Comparison of ENCODE assay signal across 7 cellular contexts in the genomic region with DNA sequence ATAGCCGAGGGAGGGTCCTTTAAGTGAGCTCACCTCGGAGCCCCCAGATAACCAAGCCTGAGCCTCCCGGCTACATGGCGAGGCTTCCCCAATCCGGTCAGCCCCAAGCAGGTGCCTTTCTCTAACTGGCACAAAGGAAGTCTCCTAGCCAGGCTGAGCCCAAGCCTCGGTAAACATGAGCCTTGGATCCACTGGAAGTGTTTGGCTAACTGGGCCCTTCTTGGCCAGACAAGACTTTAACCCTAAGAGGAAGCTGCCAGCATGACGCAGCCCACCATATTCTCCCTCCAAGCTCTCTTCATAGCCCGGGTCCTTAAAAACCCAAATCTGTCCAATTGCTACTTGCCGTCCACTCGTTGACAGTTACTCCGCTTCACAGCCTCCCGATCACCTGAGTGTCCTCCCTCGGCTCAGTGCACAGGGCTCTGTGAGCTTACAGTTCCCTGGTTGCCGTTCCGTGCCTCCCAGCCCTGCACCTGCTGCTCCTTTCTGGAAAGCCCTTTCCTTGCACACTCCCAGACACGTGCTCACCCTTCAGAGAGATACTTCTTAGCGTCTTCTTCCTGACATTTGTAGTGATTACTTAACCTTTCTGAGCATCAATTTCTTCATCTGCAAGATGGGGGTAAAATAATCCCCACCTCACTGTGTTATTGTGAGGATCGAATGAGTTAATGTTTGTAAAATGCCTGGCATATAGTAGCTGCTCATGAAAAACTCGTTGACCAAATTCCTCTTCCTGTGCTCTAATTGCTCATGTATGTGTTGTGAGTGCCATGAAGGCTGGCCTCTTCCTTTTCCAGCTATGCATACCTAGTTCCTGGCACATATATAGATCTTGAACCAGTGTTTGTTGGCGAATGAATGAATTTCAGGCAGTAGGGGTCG. TPM values are rescaled to one million over a fixed set of nuclear protein-coding genes. Genes with fewer than 3 reads are reported as not detected.
DNase-seq lines count a peak whose midpoint lies in the region; ATAC-seq and TF ChIP-seq lines count a peak whose summit lies in the region.

No MANE protein-coding gene starts in this region.

- peaks cover 26% of the 10 kb centered on the region for H3K4me1 Mint-ChIP-seq in GM23338

- DNase-seq in GM23338 (ENCODE audit: low spot score) (no peak), right cardiac atrium (no peak), spleen (peak; percentile 76), T1000 (lab: John Stamatoyannopoulos, UW) (no peak)

- H3K4me1 ChIP-seq in GM23338 (ENCODE audit: insufficient read depth) (peaks cover 29% of the 10 kb centered on the region), right cardiac atrium (ENCODE audit: control insufficient read depth, insufficient read depth, low read length) (peaks cover 15% of the 10 kb centered on the region), spleen (peaks cover 43 to 84% (median 73%) of the 10 kb centered on the region in 6 donors)

- H3K27ac Mint-ChIP-seq in GM23338, result peak overlapping the region; percentile 22; the same call in 1 of the 2 replicates

- no peak for TF ChIP-seq CTCF in GM23338 (conservative IDR thresholded peaks at IDR 0.05; ENCODE audit: low read depth in 2 of 2)
- TF ChIP-seq CTCF in SU-DHL-6 (IDR thresholded peaks at IDR 0.05; ENCODE audit: insufficient read depth, low read length, poor library complexity, severe bottlenecking), result no peak
- TF ChIP-seq CTCF in spleen (IDR thresholded peaks at IDR 0.05 in 8 of 11, conservative IDR thresholded peaks at IDR 0.05 in 3 of 11), result no peak

- H3K9me2 ChIP-seq in GM23338 (ENCODE audit: insufficient read depth) (no peaks in the 10 kb centered on the region), SU-DHL-6 (replicated peaks; ENCODE audit: insufficient read depth, low read length) (no peaks in the 10 kb centered on the region)

- no peaks in the 10 kb centered on the region for H3K36me3 ChIP-seq in GM23338 (ENCODE audit: insufficient read depth)
- no peaks in the 10 kb centered on the region for H3K36me3 ChIP-seq in SU-DHL-6 (ENCODE audit: low read length)
- H3K36me3 ChIP-seq in spleen, result no peaks in the 10 kb centered on the region

- peak overlapping the region; percentile 62 for H3K9ac ChIP-seq in SU-DHL-6 (ENCODE audit: low read length)

- H4K20me1 ChIP-seq in GM23338 (replicated peaks; ENCODE audit: insufficient read depth) (no peaks in the 10 kb centered on the region), SU-DHL-6 (ENCODE audit: low read depth, low read length) (no peaks in the 10 kb centered on the region)

- intact Hi-C loops in right cardiac atrium (cut with DNase I) (no loop called here), spleen (cut with DNase I; ENCODE audit: low total_unique reads) (no loop called here)

- H3K27me3 Mint-ChIP-seq in GM23338 (ENCODE audit: insufficient read depth, low read depth, poor library complexity), result peaks cover 14% of the 10 kb centered on the region

- H3K4me3 ChIP-seq in GM23338, result peak overlapping the region; percentile 67
- H3K4me3 ChIP-seq in SU-DHL-6 (ENCODE audit: insufficient read depth, low read length, poor library complexity, severe bottlenecking), result peak overlapping the region; percentile 36
- no peak overlapping the region for H3K4me3 ChIP-seq in right cardiac atrium (ENCODE audit: low read length)
- H3K4me3 ChIP-seq in spleen, result peak overlapping the region in 7 of 8 donors; percentile 39 to 71 (median 46)

- H3K9me3 Mint-ChIP-seq in GM23338, result no peaks in the 10 kb centered on the region

- peaks cover 20% of the 10 kb centered on the region for H3F3A ChIP-seq in GM23338 (replicated peaks; ENCODE audit: low read depth)
- peaks cover 44% of the 10 kb centered on the region for H3F3A ChIP-seq in SU-DHL-6 (ENCODE audit: insufficient read depth)

- peak overlapping the region; percentile 35 for H3K4me3 Mint-ChIP-seq in GM23338

- peaks cover 2% of the 10 kb centered on the region; the same call in 1 of the 3 replicates for H3K36me3 Mint-ChIP-seq in GM23338 (ENCODE audit: low read depth)

- peak overlapping the region; percentile 80 for H3K4me2 ChIP-seq in GM23338
- peak overlapping the region; percentile 72 for H3K4me2 ChIP-seq in SU-DHL-6 (ENCODE audit: low read depth, low read length, poor library complexity, severe bottlenecking)

- 69% methylated on average over 21 of the region's 21 CpGs for WGBS in right cardiac atrium
- WGBS in spleen, 5 donors, result 65 to 78% (median 72%) methylated on average over 16 to 21 of the region's 21 CpGs

- H2AFZ ChIP-seq in GM23338 (no peak overlapping the region), SU-DHL-6 (ENCODE audit: low read depth, low read length, severe bottlenecking) (peak overlapping the region; percentile 86)

- H3K9me3 ChIP-seq in SU-DHL-6 (ENCODE audit: insufficient read depth, low read length), result no peaks in the 10 kb centered on the region
- H3K9me3 ChIP-seq in right cardiac atrium (ENCODE audit: control insufficient read depth, low read length), result no peaks in the 10 kb centered on the region
- H3K9me3 ChIP-seq in spleen, result no peaks in the 10 kb centered on the region

- H3K79me2 ChIP-seq in GM23338 (replicated peaks; ENCODE audit: insufficient read depth) (no peaks in the 10 kb centered on the region), SU-DHL-6 (ENCODE audit: insufficient read depth, low read length) (no peaks in the 10 kb centered on the region)

- H3K27ac ChIP-seq in GM23338 (ENCODE audit: low read depth), result peak overlapping the region; percentile 87
- H3K27ac ChIP-seq in SU-DHL-6 (ENCODE audit: low read depth, low read length), result peak overlapping the region; percentile 84
- H3K27ac ChIP-seq in right cardiac atrium (ENCODE audit: low read length), result peak overlapping the region; percentile 85
- peak overlapping the region; percentile 76 to 98 (median 96) for H3K27ac ChIP-seq in spleen

- ATAC-seq in GM23338 (no peak), right cardiac atrium (peak in 1 of 2 donors; percentile 0), GM18511 (IDR thresholded peaks at IDR 0.05; ENCODE audit: unreplicated experiment) (no peak), HG03196 (IDR thresholded peaks at IDR 0.05; ENCODE audit: unreplicated experiment) (no peak)

- H3K27me3 ChIP-seq in GM23338 (ENCODE audit: insufficient read depth) (no peaks in the 10 kb centered on the region), SU-DHL-6 (ENCODE audit: low read length) (no peaks in the 10 kb centered on the region), right cardiac atrium (ENCODE audit: control insufficient read depth, insufficient read depth) (no peaks in the 10 kb centered on the region), spleen (replicated peaks in 1 of 7) (no peaks in the 10 kb centered on the region)

- no peak for TF ChIP-seq POLR2A in spleen (IDR thresholded peaks at IDR 0.05)

TF ChIP-seq in GM23338, 12 proteins besides CTCF, POLR2A, EP300 and RAD21 (continues in another document):
- TF ChIP-seq, protein P1, sequence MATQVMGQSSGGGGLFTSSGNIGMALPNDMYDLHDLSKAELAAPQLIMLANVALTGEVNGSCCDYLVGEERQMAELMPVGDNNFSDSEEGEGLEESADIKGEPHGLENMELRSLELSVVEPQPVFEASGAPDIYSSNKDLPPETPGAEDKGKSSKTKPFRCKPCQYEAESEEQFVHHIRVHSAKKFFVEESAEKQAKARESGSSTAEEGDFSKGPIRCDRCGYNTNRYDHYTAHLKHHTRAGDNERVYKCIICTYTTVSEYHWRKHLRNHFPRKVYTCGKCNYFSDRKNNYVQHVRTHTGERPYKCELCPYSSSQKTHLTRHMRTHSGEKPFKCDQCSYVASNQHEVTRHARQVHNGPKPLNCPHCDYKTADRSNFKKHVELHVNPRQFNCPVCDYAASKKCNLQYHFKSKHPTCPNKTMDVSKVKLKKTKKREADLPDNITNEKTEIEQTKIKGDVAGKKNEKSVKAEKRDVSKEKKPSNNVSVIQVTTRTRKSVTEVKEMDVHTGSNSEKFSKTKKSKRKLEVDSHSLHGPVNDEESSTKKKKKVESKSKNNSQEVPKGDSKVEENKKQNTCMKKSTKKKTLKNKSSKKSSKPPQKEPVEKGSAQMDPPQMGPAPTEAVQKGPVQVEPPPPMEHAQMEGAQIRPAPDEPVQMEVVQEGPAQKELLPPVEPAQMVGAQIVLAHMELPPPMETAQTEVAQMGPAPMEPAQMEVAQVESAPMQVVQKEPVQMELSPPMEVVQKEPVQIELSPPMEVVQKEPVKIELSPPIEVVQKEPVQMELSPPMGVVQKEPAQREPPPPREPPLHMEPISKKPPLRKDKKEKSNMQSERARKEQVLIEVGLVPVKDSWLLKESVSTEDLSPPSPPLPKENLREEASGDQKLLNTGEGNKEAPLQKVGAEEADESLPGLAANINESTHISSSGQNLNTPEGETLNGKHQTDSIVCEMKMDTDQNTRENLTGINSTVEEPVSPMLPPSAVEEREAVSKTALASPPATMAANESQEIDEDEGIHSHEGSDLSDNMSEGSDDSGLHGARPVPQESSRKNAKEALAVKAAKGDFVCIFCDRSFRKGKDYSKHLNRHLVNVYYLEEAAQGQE (IDR thresholded peaks at IDR 0.05; ENCODE audit: unreplicated experiment), result no peak
- TF ChIP-seq STAT1 (IDR thresholded peaks at IDR 0.05; ENCODE audit: unreplicated experiment) (no peak), POLR2AphosphoS5 (IDR thresholded peaks at IDR 0.05; ENCODE audit: low read depth) (no peak), ZNF114 (CRISPR knock-in tag; IDR thresholded peaks at IDR 0.05) (no peak), NANOG (IDR thresholded peaks at IDR 0.05; ENCODE audit: borderline replicate concordance) (no peak)

RNA-seq across cellular contexts. Expression of gene TXN2, which starts 25.6 kb away (rescaled TPM):
- total RNA-seq in GM23338 (2014; rRNA removed; shearing (Covaris generic)), result 21.6 and 23.0 TPM in 2 replicates
- polyA plus RNA-seq in GM23338 (2016; fragmentation: Nextera tagmentation; extraction: Ambion mirVana) (50.3 and 55.6 TPM in 2 replicates), right cardiac atrium (133 TPM), spleen (100 to 1,000 TPM in 1 of 3 donors, 10 to 100 TPM in 2; 70.5 to 105 (median 90.1) TPM)
- total RNA-seq in right cardiac atrium (100 to 1,000 TPM in 3 of 4 donors, 10 to 100 TPM in 1; 95.4 to 114 (median 105) TPM), spleen (10 to 100 TPM; 52.6 to 87.1 (median 64.6) TPM)

RNA-seq across cellular contexts. Expression of gene FOXRED2, which starts 51.0 kb away (rescaled TPM):
- total RNA-seq in GM23338 (2014; rRNA removed; shearing (Covaris generic)), result 38.3 and 47.5 TPM in 2 replicates
- 11.5 and 12.7 TPM in 2 replicates for polyA plus RNA-seq in GM23338 (2016; fragmentation: Nextera tagmentation; extraction: Ambion mirVana)
- total RNA-seq in right cardiac atrium, result 1 to 10 TPM; 4.7 to 9.0 (median 7.6) TPM
- polyA plus RNA-seq in right cardiac atrium, result 3.8 TPM
- 10 to 100 TPM; 19.4 to 42.0 (median 27.0) TPM for total RNA-seq in spleen
- polyA plus RNA-seq in spleen, result 1 to 10 TPM; 1.1 to 3.0 (median 1.5) TPM
